Comparison of ENCODE assay signal across 29 cellular contexts in genomic region chr7:104431930-104432329, GRCh38.
"Had no signal": no experiment of that assay in that cellular context is flagged by ENCODE, and none has a peak within 500 bp of the region (broad histone marks: within the 10 kb centered on the region; RNA-seq: fewer than 3 reads in every experiment).

No MANE protein-coding gene starts in this region.

- H3K9ac ChIP-seq: parathyroid adenoma had no signal

- H3K4me3 Mint-ChIP-seq: immature natural killer cell; naive B cell; natural killer cell treated with Interleukin-12 subunit alpha and Interleukin-12 subunit beta and Interleukin-15 and Interleukin-18, amount 100 ng/mL, for 72 hours; neural crest cell; stimulated activated naive B cell treated with anti-CD40 and anti-IgM and Interleukin-4, amounts not matched to agents 10 μg/mL and 1 μg/mL and 100 μg/mL, for 72 hours; stimulated activated naive CD8-positive, alpha-beta T cell treated with anti-CD3 and anti-CD28 coated beads, Interleukin-15, Interleukin-2, amounts not matched to agents 100 ng/mL and 50 ng/mL, for 24 hours; type B pancreatic cell had no signal

- H3K27ac ChIP-seq: dorsolateral prefrontal cortex, epithelial cell of prostate, gastrocnemius medialis, left ventricle myocardium inferior, lower lobe of right lung, neutrophil, parathyroid adenoma, right lobe of liver, suprapubic skin, thyroid gland had no signal

- H3K36me3 ChIP-seq: gastrocnemius medialis, left ventricle myocardium inferior, lower lobe of right lung, neutrophil, right lobe of liver, suprapubic skin, thyroid gland had no signal

- DNase-seq: dorsolateral prefrontal cortex; effector CD4-positive, alpha-beta T cell; foreskin fibroblast; gastrocnemius medialis; head of caudate nucleus; immature natural killer cell; islet precursor cell; kidney glomerular epithelial cell; left colon; left ventricle myocardium inferior; lower lobe of right lung; naive B cell; right lobe of liver; small intestine; stimulated activated CD4-positive, alpha-beta T cell treated with anti-CD3 and anti-CD28 coated beads, Interleukin-15, amount 100 ng/mL, for 24 hours; stimulated activated CD4-positive, alpha-beta T cell treated with anti-CD3 and anti-CD28 coated beads, Interleukin-2, amount 100 ng/mL, for 48 hours; stimulated activated naive B cell treated with anti-CD40 and anti-IgM and Interleukin-4, amounts not matched to agents 10 μg/mL and 1 μg/mL and 100 μg/mL, for 72 hours; thyroid gland had no signal

- H3K79me2 ChIP-seq: parathyroid adenoma had no signal

- H3K27me3 ChIP-seq: gastrocnemius medialis, neutrophil, right lobe of liver, suprapubic skin, thyroid gland had no signal

- H3K27ac Mint-ChIP-seq: immature natural killer cell; naive B cell; natural killer cell treated with Interleukin-12 subunit alpha and Interleukin-12 subunit beta and Interleukin-15 and Interleukin-18, amount 100 ng/mL, for 72 hours; progenitor cell of endocrine pancreas; stimulated activated naive B cell treated with anti-CD40 and anti-IgM and Interleukin-4, amounts not matched to agents 10 μg/mL and 1 μg/mL and 100 μg/mL, for 72 hours; stimulated activated naive CD8-positive, alpha-beta T cell treated with anti-CD3 and anti-CD28 coated beads, Interleukin-15, Interleukin-2, amounts not matched to agents 100 ng/mL and 50 ng/mL, for 24 hours; type B pancreatic cell had no signal

- H2AFZ ChIP-seq: parathyroid adenoma had no signal

- H3K4me1 ChIP-seq: gastrocnemius medialis, left ventricle myocardium inferior, lower lobe of right lung, parathyroid adenoma, right lobe of liver, suprapubic skin, thyroid gland had no signal

- H3K4me1 Mint-ChIP-seq: immature natural killer cell; naive B cell; neural crest cell; stimulated activated naive B cell treated with anti-CD40 and anti-IgM and Interleukin-4, amounts not matched to agents 10 μg/mL and 1 μg/mL and 100 μg/mL, for 72 hours had no signal

- H3K27me3 Mint-ChIP-seq: progenitor cell of endocrine pancreas; stimulated activated naive B cell treated with anti-CD40 and anti-IgM and Interleukin-4, amounts not matched to agents 10 μg/mL and 1 μg/mL and 100 μg/mL, for 72 hours; stimulated activated naive CD8-positive, alpha-beta T cell treated with anti-CD3 and anti-CD28 coated beads, Interleukin-15, Interleukin-2, amounts not matched to agents 100 ng/mL and 50 ng/mL, for 24 hours; type B pancreatic cell had no signal

- FAIRE-seq: colon, small intestine had no signal

- ATAC-seq: esophagus mucosa; gastrocnemius medialis; left colon; lower lobe of right lung; natural killer cell treated with Interleukin-12 subunit alpha and Interleukin-12 subunit beta and Interleukin-15 and Interleukin-18, amount 100 ng/mL, for 72 hours; right lobe of liver; stimulated activated naive B cell treated with anti-CD40 and anti-IgM and Interleukin-4, amounts not matched to agents 10 μg/mL and 1 μg/mL and 100 μg/mL, for 72 hours had no signal

- H3K9me3 ChIP-seq: gastrocnemius medialis, left ventricle myocardium inferior, lower lobe of right lung, neutrophil, right lobe of liver, suprapubic skin, thyroid gland had no signal

- H3K4me3 ChIP-seq: dorsolateral prefrontal cortex, gastrocnemius medialis, left ventricle myocardium inferior, lower lobe of right lung, right lobe of liver, suprapubic skin, thyroid gland had no signal

- H3K36me3 Mint-ChIP-seq: immature natural killer cell; naive B cell; natural killer cell treated with Interleukin-12 subunit alpha and Interleukin-12 subunit beta and Interleukin-15 and Interleukin-18, amount 100 ng/mL, for 72 hours; stimulated activated naive B cell treated with anti-CD40 and anti-IgM and Interleukin-4, amounts not matched to agents 10 μg/mL and 1 μg/mL and 100 μg/mL, for 72 hours; type B pancreatic cell had no signal

- H3K9me3 Mint-ChIP-seq: natural killer cell treated with Interleukin-12 subunit alpha and Interleukin-12 subunit beta and Interleukin-15 and Interleukin-18, amount 100 ng/mL, for 72 hours; stimulated activated naive B cell treated with anti-CD40 and anti-IgM and Interleukin-4, amounts not matched to agents 10 μg/mL and 1 μg/mL and 100 μg/mL, for 72 hours; stimulated activated naive CD8-positive, alpha-beta T cell treated with anti-CD3 and anti-CD28 coated beads, Interleukin-15, Interleukin-2, amounts not matched to agents 100 ng/mL and 50 ng/mL, for 24 hours; type B pancreatic cell had no signal
